7 cellular contexts compared by ENCODE assay signal in the genomic region with DNA sequence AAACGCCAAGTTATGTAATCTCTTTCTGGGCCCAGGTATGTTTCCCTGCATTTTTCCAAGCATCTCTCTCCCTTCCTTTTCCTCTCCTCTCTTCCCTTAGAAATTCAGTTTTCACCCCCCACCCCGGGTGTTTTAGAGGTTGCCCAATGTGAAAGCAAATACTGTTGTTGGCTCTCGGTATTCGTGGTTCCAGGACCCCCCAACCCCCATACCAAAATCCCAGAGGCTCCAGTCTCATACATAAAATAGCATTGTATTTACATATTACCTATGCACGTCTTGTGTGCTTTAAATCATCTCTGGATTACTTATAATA. TPM values are rescaled to one million over a fixed set of nuclear protein-coding genes. Genes with fewer than 3 reads are reported as not detected.
DNase-seq lines count a peak whose midpoint lies in the region; ATAC-seq and TF ChIP-seq lines count a peak whose summit lies in the region.

No MANE protein-coding gene starts in this region.

- H3K4me3 ChIP-seq in parathyroid adenoma (ENCODE audit: low read depth, low read length), result no peak overlapping the region
- H3K4me3 ChIP-seq in H7 (ENCODE audit: insufficient read depth, low read depth, low read length), result no peak overlapping the region

- H3K4me2 ChIP-seq in parathyroid adenoma (ENCODE audit: low read length), result peak overlapping the region; percentile 42

- no peak overlapping the region for H3K27ac ChIP-seq in parathyroid adenoma

- H3K4me1 Mint-ChIP-seq in activated T-helper 1 cell treated with anti-CD3 and anti-CD28 coated beads, Interleukin-12 subunit alpha, Interleukin-12 subunit beta, Interleukin-2, Interleukin-4 antibody, amounts not matched to agents 30 ng/mL and 10 ng/mL and 1 ng/mL, durations not matched to agents 14 hours and 24 hours and 36 hours (ENCODE audit: low read depth), result peaks cover 15% of the 10 kb centered on the region

- H3K9me3 ChIP-seq in parathyroid adenoma (ENCODE audit: control insufficient read depth, low read length), result no peaks in the 10 kb centered on the region

- H3K36me3 ChIP-seq in parathyroid adenoma (ENCODE audit: control insufficient read depth, insufficient read depth, low read length), result no peaks in the 10 kb centered on the region
- no peaks in the 10 kb centered on the region for H3K36me3 ChIP-seq in H7 (replicated peaks; ENCODE audit: control insufficient read depth, insufficient read depth, low read length)

- ATAC-seq in GM18870 (IDR thresholded peaks at IDR 0.05; ENCODE audit: unreplicated experiment) (peak; percentile 11), HG02623 (IDR thresholded peaks at IDR 0.05; ENCODE audit: unreplicated experiment) (peak; percentile 10)

- H3K27me3 Mint-ChIP-seq in activated T-helper 1 cell treated with anti-CD3 and anti-CD28 coated beads, Interleukin-12 subunit alpha, Interleukin-12 subunit beta, Interleukin-2, Interleukin-4 antibody, amounts not matched to agents 30 ng/mL and 10 ng/mL and 1 ng/mL, durations not matched to agents 14 hours and 24 hours and 36 hours (ENCODE audit: insufficient read depth), result peaks cover 9% of the 10 kb centered on the region

- peak overlapping the region; percentile 35 for H3K4me3 Mint-ChIP-seq in activated T-helper 1 cell treated with anti-CD3 and anti-CD28 coated beads, Interleukin-12 subunit alpha, Interleukin-12 subunit beta, Interleukin-2, Interleukin-4 antibody, amounts not matched to agents 30 ng/mL and 10 ng/mL and 1 ng/mL, durations not matched to agents 14 hours and 24 hours and 36 hours

- no peaks in the 10 kb centered on the region for H3K4me1 ChIP-seq in parathyroid adenoma

- H3K36me3 Mint-ChIP-seq in activated T-helper 1 cell treated with anti-CD3 and anti-CD28 coated beads, Interleukin-12 subunit alpha, Interleukin-12 subunit beta, Interleukin-2, Interleukin-4 antibody, amounts not matched to agents 30 ng/mL and 10 ng/mL and 1 ng/mL, durations not matched to agents 14 hours and 24 hours and 36 hours (ENCODE audit: low read depth), result no peaks in the 10 kb centered on the region

- no peaks in the 10 kb centered on the region for H3K27me3 ChIP-seq in parathyroid adenoma (ENCODE audit: control insufficient read depth, insufficient read depth, low read length)
- no peaks in the 10 kb centered on the region for H3K27me3 ChIP-seq in H7 (ENCODE audit: control insufficient read depth, insufficient read depth, low read length)

- H2AFZ ChIP-seq in parathyroid adenoma, result no peak overlapping the region

- H3K79me2 ChIP-seq in parathyroid adenoma, result no peaks in the 10 kb centered on the region

- H3K9ac ChIP-seq in parathyroid adenoma, result no peak overlapping the region

- H3K9me3 Mint-ChIP-seq in activated T-helper 1 cell treated with anti-CD3 and anti-CD28 coated beads, Interleukin-12 subunit alpha, Interleukin-12 subunit beta, Interleukin-2, Interleukin-4 antibody, amounts not matched to agents 30 ng/mL and 10 ng/mL and 1 ng/mL, durations not matched to agents 14 hours and 24 hours and 36 hours, result no peaks in the 10 kb centered on the region

- intact Hi-C loops in activated T-helper 1 cell treated with anti-CD3 and anti-CD28 coated beads, Interleukin-12 subunit alpha, Interleukin-12 subunit beta, Interleukin-2, Interleukin-4 antibody, amounts not matched to agents 30 ng/mL and 10 ng/mL and 1 ng/mL, durations not matched to agents 14 hours and 24 hours and 36 hours (cut with micrococcal nuclease), result loop anchor here (1.0 to 2.0 kb wide), 10 partner anchors 49 to 1202 kb away; a partner anchor contains a TSS

- H3K27ac Mint-ChIP-seq in activated T-helper 1 cell treated with anti-CD3 and anti-CD28 coated beads, Interleukin-12 subunit alpha, Interleukin-12 subunit beta, Interleukin-2, Interleukin-4 antibody, amounts not matched to agents 30 ng/mL and 10 ng/mL and 1 ng/mL, durations not matched to agents 14 hours and 24 hours and 36 hours, result no peak overlapping the region

- no peak for DNase-seq in activated T-helper 1 cell treated with anti-CD3 and anti-CD28 coated beads, Interleukin-12 subunit alpha, Interleukin-12 subunit beta, Interleukin-2, Interleukin-4 antibody, amounts not matched to agents 30 ng/mL and 10 ng/mL and 1 ng/mL, durations not matched to agents 14 hours and 24 hours and 36 hours (ENCODE audit: low spot score)
- no peak for DNase-seq in middle frontal gyrus (ENCODE audit: extremely low spot score, low spot score)
- DNase-seq in hypothalamus (lab: John Stamatoyannopoulos, UW), result no peak
- DNase-seq in H7, result no peak

- peak; percentile 0 for TF ChIP-seq CTCF in parathyroid adenoma (IDR thresholded peaks at IDR 0.05)

RNA-seq across cellular contexts. Expression of a gene that starts 48.8 kb away (rescaled TPM):
- 1.3 and 1.4 TPM in 2 replicates for total RNA-seq in activated T-helper 1 cell treated with anti-CD3 and anti-CD28 coated beads, Interleukin-12 subunit alpha, Interleukin-12 subunit beta, Interleukin-2, Interleukin-4 antibody, amounts not matched to agents 30 ng/mL and 10 ng/mL and 1 ng/mL, durations not matched to agents 14 hours and 24 hours and 36 hours
- total RNA-seq in H7 (2014; rRNA removed; shearing (Covaris generic)), result 2.0 and 3.1 TPM in 2 replicates
